Comparison of ENCODE assay signal across 1 cellular context in the genomic region with DNA sequence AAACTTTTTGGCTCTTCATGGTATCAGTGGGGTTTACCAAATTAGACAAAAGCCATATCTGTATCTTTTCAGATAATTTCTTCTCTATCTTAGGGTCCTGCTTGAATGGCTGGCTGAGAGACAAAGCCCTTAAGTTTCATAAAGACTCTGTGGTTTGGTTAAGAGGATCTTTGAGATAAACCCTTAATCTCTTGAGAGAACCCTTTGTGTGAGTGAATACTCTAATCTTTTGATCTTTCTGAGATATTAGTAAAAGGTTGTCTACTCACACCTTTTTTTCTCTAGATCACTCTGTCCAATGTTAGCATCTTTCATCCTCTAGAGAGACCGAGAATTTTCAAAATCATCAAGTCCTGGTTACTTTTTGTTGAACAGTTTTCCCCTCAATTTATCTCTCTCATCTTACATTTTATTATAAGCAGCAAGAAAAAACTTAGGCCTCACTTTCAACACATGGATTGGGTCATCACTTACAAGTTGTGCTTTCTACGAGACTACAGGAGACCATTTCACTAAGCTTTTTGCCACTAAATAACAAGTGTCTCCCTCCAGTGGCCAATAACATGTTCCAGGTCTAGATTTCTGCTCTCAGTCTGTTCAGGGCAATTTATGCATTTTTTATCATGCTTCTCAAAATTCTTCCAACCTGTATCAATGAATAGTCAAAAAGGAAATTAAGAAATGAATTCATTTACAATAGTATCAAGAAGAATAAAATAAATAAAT.
TF ChIP-seq lines count a peak whose summit lies in the region.

No MANE protein-coding gene starts in this region.

TF ChIP-seq in IMR-90, 13 proteins besides CTCF, POLR2A, EP300 and RAD21:
- TF ChIP-seq ELK1 (IDR thresholded peaks at IDR 0.05; ENCODE audit: borderline replicate concordance, low read depth, low read length) (no peak), SMC3 (IDR thresholded peaks at IDR 0.05; ENCODE audit: low read depth, low read length) (no peak), CEBPB (IDR thresholded peaks at IDR 0.05; ENCODE audit: low read depth, low read length) (no peak), BHLHE40 (IDR thresholded peaks at IDR 0.05; ENCODE audit: low read depth, low read length) (no peak), MAFK (IDR thresholded peaks at IDR 0.05; ENCODE audit: low read depth, low read length) (no peak), RFX5 (IDR thresholded peaks at IDR 0.05; ENCODE audit: low read depth, low read length) (no peak), FOS (IDR thresholded peaks at IDR 0.05; ENCODE audit: low read depth, low read length) (no peak), MXI1 (IDR thresholded peaks at IDR 0.05; ENCODE audit: borderline replicate concordance, low read depth, low read length) (no peak), USF2 (IDR thresholded peaks at IDR 0.05; ENCODE audit: low read depth, low read length) (no peak), CHD1 (IDR thresholded peaks at IDR 0.05; ENCODE audit: low read depth, low read length) (no peak), MAZ (IDR thresholded peaks at IDR 0.05; ENCODE audit: borderline replicate concordance, low read depth, low read length) (no peak), RCOR1 (IDR thresholded peaks at IDR 0.05; ENCODE audit: insufficient replicate concordance, low read length) (no peak), NFE2L2 (IDR thresholded peaks at IDR 0.05; ENCODE audit: low read depth, low read length) (no peak)
